30 cellular contexts compared by ENCODE assay signal in genomic region chr13:103961129-103961528, GRCh38.
"Had no signal": no experiment of that assay in that cellular context is flagged by ENCODE, and none has a peak within 500 bp of the region (broad histone marks: within the 10 kb centered on the region; RNA-seq: fewer than 3 reads in every experiment).

No MANE protein-coding gene starts in this region.

- H3K9ac ChIP-seq: neural progenitor cell, parathyroid adenoma had no signal

- H3K27me3 Mint-ChIP-seq: naive B cell; stimulated activated naive B cell treated with anti-CD40 and anti-IgM and Interleukin-4, amounts not matched to agents 10 μg/mL and 1 μg/mL and 100 μg/mL, for 72 hours had no signal

- H2AFZ ChIP-seq: neural progenitor cell, parathyroid adenoma had no signal

- ATAC-seq: left colon; left lung; lower lobe of right lung; natural killer cell; right cardiac atrium; sciatic nerve; stimulated activated naive B cell treated with anti-CD40 and anti-IgM and Interleukin-4, amounts not matched to agents 10 μg/mL and 1 μg/mL and 100 μg/mL, for 72 hours; stimulated activated naive CD8-positive, alpha-beta T cell treated with anti-CD3 and anti-CD28 coated beads, Interleukin-15, Interleukin-2, amounts not matched to agents 100 U/mL and 50 U/mL, for 24 hours had no signal

- H3K27ac ChIP-seq: left lung, lower lobe of right lung, neural progenitor cell, neutrophil, parathyroid adenoma, skin epidermis, stomach, testis, thyroid gland, transverse colon, upper lobe of left lung, vagina had no signal

- H3K9me3 Mint-ChIP-seq: nephron progenitor cell, neural progenitor cell had no signal

- H3K4me1 Mint-ChIP-seq: naive B cell; natural killer cell; neural progenitor cell; stimulated activated naive B cell treated with anti-CD40 and anti-IgM and Interleukin-4, amounts not matched to agents 10 μg/mL and 1 μg/mL and 100 μg/mL, for 72 hours had no signal

- H3K27me3 ChIP-seq: left lung, neural progenitor cell, neutrophil, stomach, testis, thyroid gland, transverse colon, upper lobe of left lung, vagina had no signal

- H3K4me3 ChIP-seq: left lung, lower lobe of right lung, neural progenitor cell, skin epidermis, stomach, testis, thyroid gland, transverse colon, upper lobe of left lung, vagina had no signal

- H3K4me1 ChIP-seq: left lung, neural progenitor cell, stomach, thyroid gland, transverse colon, vagina had no signal

- H3K4me2 ChIP-seq: neural progenitor cell had no signal

- H3K4me3 Mint-ChIP-seq: mesothelial cell of epicardium; naive B cell; natural killer cell; nephron progenitor cell; neural progenitor cell; stimulated activated naive B cell treated with anti-CD40 and anti-IgM and Interleukin-4, amounts not matched to agents 10 μg/mL and 1 μg/mL and 100 μg/mL, for 72 hours had no signal

- H3K36me3 ChIP-seq: left lung, lower lobe of right lung, neural progenitor cell, neutrophil, stomach, thyroid gland, transverse colon, upper lobe of left lung, vagina had no signal

- DNase-seq: hippocampal formation; kidney; left colon; left lung; lower lobe of right lung; mesendoderm; naive B cell; natural killer cell; nephron progenitor cell; occipital lobe; retina; right cardiac atrium; stimulated activated CD4-positive, alpha-beta T cell treated with anti-CD3 and anti-CD28 coated beads, Interleukin-12 subunit alpha, Interleukin-12 subunit beta, amount 100 ng/mL, for 4 hours; stimulated activated CD4-positive, alpha-beta T cell treated with anti-CD3 and anti-CD28 coated beads, Interleukin-15, amount 100 ng/mL, for 24 hours; stimulated activated CD4-positive, alpha-beta T cell treated with anti-CD3 and anti-CD28 coated beads, Interleukin-2, amount 100 ng/mL, for 24 hours; stimulated activated CD4-positive, alpha-beta T cell treated with anti-CD3 and anti-CD28 coated beads, Interleukin-4, amount 100 ng/mL, for 1 hour; stimulated activated naive B cell treated with anti-CD40 and anti-IgM and Interleukin-4, amounts not matched to agents 10 μg/mL and 1 μg/mL and 100 μg/mL, for 72 hours; stimulated activated naive CD8-positive, alpha-beta T cell treated with anti-CD3 and anti-CD28 coated beads, Interleukin-15, Interleukin-2, amounts not matched to agents 100 U/mL and 50 U/mL, for 24 hours; stomach; testis; thyroid gland; transverse colon; upper lobe of left lung had no signal

- H3K36me3 Mint-ChIP-seq: mesothelial cell of epicardium; naive B cell; neural progenitor cell; stimulated activated naive B cell treated with anti-CD40 and anti-IgM and Interleukin-4, amounts not matched to agents 10 μg/mL and 1 μg/mL and 100 μg/mL, for 72 hours had no signal

- H3K9me3 ChIP-seq: lower lobe of right lung, neutrophil, stomach, testis, thyroid gland, transverse colon, upper lobe of left lung, vagina had no signal

- H3K79me2 ChIP-seq: parathyroid adenoma had no signal

- H3K27ac Mint-ChIP-seq: mesothelial cell of epicardium; naive B cell; natural killer cell; nephron progenitor cell; neural progenitor cell; stimulated activated naive B cell treated with anti-CD40 and anti-IgM and Interleukin-4, amounts not matched to agents 10 μg/mL and 1 μg/mL and 100 μg/mL, for 72 hours had no signal
